1 cellular context compared by ENCODE assay signal in the genomic region with DNA sequence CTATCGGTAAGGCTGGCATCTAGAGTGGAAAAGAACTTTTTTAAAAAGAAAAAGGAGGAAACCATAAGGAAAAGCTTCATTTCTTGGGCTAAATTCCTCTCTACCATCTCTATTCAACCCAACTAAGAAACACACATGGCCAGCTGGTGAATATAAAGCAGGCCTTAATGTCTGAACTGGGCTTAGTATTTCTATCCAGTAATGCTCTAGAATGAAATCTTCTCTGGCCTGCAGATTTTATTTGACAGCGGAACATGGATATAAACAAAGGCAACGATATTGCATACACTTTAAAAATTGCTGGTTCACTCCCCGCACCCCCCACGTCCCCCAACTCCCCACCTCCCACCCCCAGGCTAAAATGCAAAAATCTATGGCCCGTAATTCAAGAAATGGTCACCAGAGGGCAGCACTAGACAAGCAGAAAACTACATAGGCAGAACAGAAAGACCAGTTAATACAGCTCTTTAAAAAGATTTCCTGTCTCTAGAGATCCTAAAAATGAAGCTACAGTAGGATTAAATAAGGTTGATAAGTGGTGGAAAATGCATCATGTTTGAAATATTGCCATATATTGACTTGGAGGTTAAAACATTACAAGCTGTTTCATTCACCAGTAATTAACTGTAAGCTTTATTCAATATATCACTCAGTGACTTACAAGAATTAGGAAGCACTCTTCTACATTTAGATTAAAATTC.
TF ChIP-seq lines count a peak whose summit lies in the region.

No MANE protein-coding gene starts in this region.

TF ChIP-seq in SK-N-SH treated with all-trans-retinoic acid at 6 μM for 48 hours, 23 proteins besides CTCF, POLR2A, EP300 and RAD21 (continued from another document):
- TF ChIP-seq, protein P1, sequence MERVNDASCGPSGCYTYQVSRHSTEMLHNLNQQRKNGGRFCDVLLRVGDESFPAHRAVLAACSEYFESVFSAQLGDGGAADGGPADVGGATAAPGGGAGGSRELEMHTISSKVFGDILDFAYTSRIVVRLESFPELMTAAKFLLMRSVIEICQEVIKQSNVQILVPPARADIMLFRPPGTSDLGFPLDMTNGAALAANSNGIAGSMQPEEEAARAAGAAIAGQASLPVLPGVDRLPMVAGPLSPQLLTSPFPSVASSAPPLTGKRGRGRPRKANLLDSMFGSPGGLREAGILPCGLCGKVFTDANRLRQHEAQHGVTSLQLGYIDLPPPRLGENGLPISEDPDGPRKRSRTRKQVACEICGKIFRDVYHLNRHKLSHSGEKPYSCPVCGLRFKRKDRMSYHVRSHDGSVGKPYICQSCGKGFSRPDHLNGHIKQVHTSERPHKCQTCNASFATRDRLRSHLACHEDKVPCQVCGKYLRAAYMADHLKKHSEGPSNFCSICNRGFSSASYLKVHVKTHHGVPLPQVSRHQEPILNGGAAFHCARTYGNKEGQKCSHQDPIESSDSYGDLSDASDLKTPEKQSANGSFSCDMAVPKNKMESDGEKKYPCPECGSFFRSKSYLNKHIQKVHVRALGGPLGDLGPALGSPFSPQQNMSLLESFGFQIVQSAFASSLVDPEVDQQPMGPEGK (CRISPR knock-in tag; IDR thresholded peaks at IDR 0.05; ENCODE audit: borderline replicate concordance), result no peak
- TF ChIP-seq, protein P2, sequence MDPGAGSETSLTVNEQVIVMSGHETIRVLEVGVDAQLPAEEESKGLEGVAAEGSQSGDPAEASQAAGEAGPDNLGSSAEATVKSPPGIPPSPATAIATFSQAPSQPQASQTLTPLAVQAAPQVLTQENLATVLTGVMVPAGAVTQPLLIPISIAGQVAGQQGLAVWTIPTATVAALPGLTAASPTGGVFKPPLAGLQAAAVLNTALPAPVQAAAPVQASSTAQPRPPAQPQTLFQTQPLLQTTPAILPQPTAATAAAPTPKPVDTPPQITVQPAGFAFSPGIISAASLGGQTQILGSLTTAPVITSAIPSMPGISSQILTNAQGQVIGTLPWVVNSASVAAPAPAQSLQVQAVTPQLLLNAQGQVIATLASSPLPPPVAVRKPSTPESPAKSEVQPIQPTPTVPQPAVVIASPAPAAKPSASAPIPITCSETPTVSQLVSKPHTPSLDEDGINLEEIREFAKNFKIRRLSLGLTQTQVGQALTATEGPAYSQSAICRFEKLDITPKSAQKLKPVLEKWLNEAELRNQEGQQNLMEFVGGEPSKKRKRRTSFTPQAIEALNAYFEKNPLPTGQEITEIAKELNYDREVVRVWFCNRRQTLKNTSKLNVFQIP (CRISPR knock-in tag; IDR thresholded peaks at IDR 0.05; ENCODE audit: borderline replicate concordance, low read depth), result no peak
- TF ChIP-seq, protein P3, sequence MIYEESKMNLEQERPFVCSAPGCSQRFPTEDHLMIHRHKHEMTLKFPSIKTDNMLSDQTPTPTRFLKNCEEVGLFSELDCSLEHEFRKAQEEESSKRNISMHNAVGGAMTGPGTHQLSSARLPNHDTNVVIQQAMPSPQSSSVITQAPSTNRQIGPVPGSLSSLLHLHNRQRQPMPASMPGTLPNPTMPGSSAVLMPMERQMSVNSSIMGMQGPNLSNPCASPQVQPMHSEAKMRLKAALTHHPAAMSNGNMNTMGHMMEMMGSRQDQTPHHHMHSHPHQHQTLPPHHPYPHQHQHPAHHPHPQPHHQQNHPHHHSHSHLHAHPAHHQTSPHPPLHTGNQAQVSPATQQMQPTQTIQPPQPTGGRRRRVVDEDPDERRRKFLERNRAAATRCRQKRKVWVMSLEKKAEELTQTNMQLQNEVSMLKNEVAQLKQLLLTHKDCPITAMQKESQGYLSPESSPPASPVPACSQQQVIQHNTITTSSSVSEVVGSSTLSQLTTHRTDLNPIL (CRISPR knock-in tag; IDR thresholded peaks at IDR 0.05; ENCODE audit: low read depth), result no peak
- TF ChIP-seq ISL1 (CRISPR knock-in tag; IDR thresholded peaks at IDR 0.05), result no peak
- no peak for TF ChIP-seq GLIS3 (CRISPR knock-in tag; IDR thresholded peaks at IDR 0.05)
- no peak for TF ChIP-seq BACH2 (CRISPR knock-in tag; IDR thresholded peaks at IDR 0.05; ENCODE audit: borderline replicate concordance)
- TF ChIP-seq TOX (CRISPR knock-in tag; IDR thresholded peaks at IDR 0.05; ENCODE audit: borderline replicate concordance), result no peak
